Comparison of ENCODE assay signal across 20 cellular contexts in the genomic region with DNA sequence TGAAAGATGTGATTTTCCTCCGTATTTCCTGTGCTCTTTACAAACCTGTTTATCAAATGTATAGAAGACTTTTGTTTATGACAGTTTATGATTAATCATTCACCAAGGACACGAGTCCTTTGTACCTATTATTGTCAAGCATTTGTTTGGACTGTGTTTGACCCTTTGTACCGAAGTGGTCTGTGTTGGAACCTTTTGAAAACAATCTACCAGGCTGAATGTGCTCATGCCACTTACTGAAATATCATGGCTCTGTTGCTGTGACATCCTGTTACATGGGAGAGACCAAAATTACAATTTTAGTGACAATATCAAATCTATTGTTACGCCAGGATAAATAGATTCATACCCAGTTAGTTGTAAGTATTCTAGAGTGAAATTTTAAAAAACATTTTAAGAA.
"Had no signal": no experiment of that assay in that cellular context is flagged by ENCODE, and none has a peak within 500 bp of the region (broad histone marks: within the 10 kb centered on the region; RNA-seq: fewer than 3 reads in every experiment).

No MANE protein-coding gene starts in this region.

- DNase-seq: activated CD4-positive, alpha-beta T cell treated with anti-CD3 and anti-CD28 coated beads, Interleukin-2, amount 10 ng/mL, durations not matched to agents 24 days and 14 days; activated CD8-positive, alpha-beta T cell treated with anti-CD3 and anti-CD28 coated beads, Interleukin-2, amount 10 ng/mL, durations not matched to agents 7 days and 5 days; activated gamma-delta T cell; activated naive CD4-positive, alpha-beta T cell treated with anti-CD3 and anti-CD28 coated beads, Interleukin-2, amount 50 U/mL, for 16 hours; activated naive CD8-positive, alpha-beta T cell treated with anti-CD3 and anti-CD28 coated beads, Interleukin-2, amount 50 U/mL, for 24 hours; cerebellar nuclear complex; cortex of kidney; endodermal cell; esophagus squamous epithelium; head of caudate nucleus; lower lobe of right lung; natural killer cell; stimulated activated CD4-positive, alpha-beta T cell treated with anti-CD3 and anti-CD28 coated beads, Interleukin-4, amount 100 ng/mL, for 24 hours; stimulated activated naive CD4-positive, alpha-beta T cell treated with Interleukin-2 at 50 U/mL for 16 hours; T-helper 2 cell; upper lobe of right lung had no signal

- H3K4me1 ChIP-seq: esophagus squamous epithelium, gastroesophageal sphincter, lower lobe of right lung, upper lobe of right lung had no signal

- H3K36me3 ChIP-seq: esophagus squamous epithelium, gastroesophageal sphincter, lower lobe of right lung, upper lobe of right lung had no signal

- H3K9me3 Mint-ChIP-seq: activated CD4-positive, alpha-beta T cell treated with anti-CD3 and anti-CD28 coated beads, Interleukin-2, amount 10 ng/mL, durations not matched to agents 24 days and 14 days; activated naive CD8-positive, alpha-beta T cell treated with anti-CD3 and anti-CD28 coated beads, Interleukin-2, amount 50 U/mL, for 24 hours; activated T-helper 1 cell treated with anti-CD3 and anti-CD28 coated beads, Interleukin-12 subunit alpha, Interleukin-12 subunit beta, Interleukin-2, Interleukin-4 antibody, amounts not matched to agents 30 ng/mL and 10 ng/mL and 1 ng/mL, durations not matched to agents 14 hours and 24 hours and 36 hours; endodermal cell; natural killer cell had no signal

- H3K27me3 Mint-ChIP-seq: activated naive CD8-positive, alpha-beta T cell treated with anti-CD3 and anti-CD28 coated beads, Interleukin-2, amount 50 U/mL, for 24 hours had no signal

- H3K27ac ChIP-seq: esophagus squamous epithelium, gastroesophageal sphincter, lower lobe of right lung, upper lobe of right lung had no signal

- H3K27ac Mint-ChIP-seq: activated CD4-positive, alpha-beta T cell treated with anti-CD3 and anti-CD28 coated beads, Interleukin-2, amount 10 ng/mL, durations not matched to agents 24 days and 14 days; activated CD8-positive, alpha-beta T cell treated with anti-CD3 and anti-CD28 coated beads, Interleukin-2, amount 10 ng/mL, durations not matched to agents 7 days and 5 days; activated naive CD8-positive, alpha-beta T cell treated with anti-CD3 and anti-CD28 coated beads, Interleukin-2, amount 50 U/mL, for 24 hours; activated T-helper 1 cell treated with anti-CD3 and anti-CD28 coated beads, Interleukin-12 subunit alpha, Interleukin-12 subunit beta, Interleukin-2, Interleukin-4 antibody, amounts not matched to agents 30 ng/mL and 10 ng/mL and 1 ng/mL, durations not matched to agents 14 hours and 24 hours and 36 hours; endodermal cell; natural killer cell; progenitor cell of endocrine pancreas had no signal

- H3K4me3 Mint-ChIP-seq: activated CD4-positive, alpha-beta T cell treated with anti-CD3 and anti-CD28 coated beads, Interleukin-2, amount 10 ng/mL, durations not matched to agents 24 days and 14 days; activated CD8-positive, alpha-beta T cell treated with anti-CD3 and anti-CD28 coated beads, Interleukin-2, amount 10 ng/mL, durations not matched to agents 7 days and 5 days; activated naive CD8-positive, alpha-beta T cell treated with anti-CD3 and anti-CD28 coated beads, Interleukin-2, amount 50 U/mL, for 24 hours; activated T-helper 1 cell treated with anti-CD3 and anti-CD28 coated beads, Interleukin-12 subunit alpha, Interleukin-12 subunit beta, Interleukin-2, Interleukin-4 antibody, amounts not matched to agents 30 ng/mL and 10 ng/mL and 1 ng/mL, durations not matched to agents 14 hours and 24 hours and 36 hours; endodermal cell; natural killer cell had no signal

- ATAC-seq: activated CD4-positive, CD25-positive, alpha-beta regulatory T cell treated with anti-CD3 and anti-CD28 coated beads, Interleukin-2, amount 50 U/mL, for 24 hours; activated CD8-positive, alpha-beta T cell treated with anti-CD3 and anti-CD28 coated beads, Interleukin-2, amount 10 ng/mL, durations not matched to agents 7 days and 5 days; activated naive CD8-positive, alpha-beta T cell treated with anti-CD3 and anti-CD28 coated beads, Interleukin-2, amount 50 U/mL, for 24 hours; gastroesophageal sphincter; lower lobe of right lung; natural killer cell; upper lobe of right lung had no signal

- H3K4me3 ChIP-seq: esophagus squamous epithelium, gastroesophageal sphincter, lower lobe of right lung, upper lobe of right lung had no signal

- H3K9me3 ChIP-seq: esophagus squamous epithelium, gastroesophageal sphincter, lower lobe of right lung, upper lobe of right lung had no signal

- H3K4me1 Mint-ChIP-seq: activated CD4-positive, alpha-beta T cell treated with anti-CD3 and anti-CD28 coated beads, Interleukin-2, amount 10 ng/mL, durations not matched to agents 24 days and 14 days; activated naive CD8-positive, alpha-beta T cell treated with anti-CD3 and anti-CD28 coated beads, Interleukin-2, amount 50 U/mL, for 24 hours; natural killer cell had no signal

- H3K36me3 Mint-ChIP-seq: natural killer cell had no signal

- H3K27me3 ChIP-seq: gastroesophageal sphincter, upper lobe of right lung had no signal
